ENCODE assay signal across 20 cellular contexts in genomic region chr3:194197396-194197960, GRCh38.
DNase-seq lines count a peak whose midpoint lies in the region; FAIRE-seq and TF ChIP-seq lines count a peak whose summit lies in the region.
"Had no signal": no experiment of that assay in that cellular context is flagged by ENCODE, and none has a peak within 500 bp of the region (broad histone marks: within the 10 kb centered on the region; RNA-seq: fewer than 3 reads in every experiment).

No MANE protein-coding gene starts in this region.

- intact Hi-C loops in left ventricle myocardium inferior (cut with micrococcal nuclease) (no loop called here), cardiac septum (cut with DNase I) (no loop called here), endothelial cell of umbilical vein (cut with micrococcal nuclease) (no loop called here)

- H3K4me1 ChIP-seq in left ventricle myocardium inferior (peaks cover 16% of the 10 kb centered on the region), endothelial cell of umbilical vein (ENCODE audit: control insufficient read depth, extremely low read depth, insufficient read depth, low read length) (peaks cover 4% of the 10 kb centered on the region), parathyroid adenoma (peaks cover 56% of the 10 kb centered on the region), hepatocyte (ENCODE audit: insufficient read depth) (peaks cover 16% of the 10 kb centered on the region)

- 86% methylated on average over 7 of the region's 7 CpGs for WGBS in hepatocyte (ENCODE audit: low lambda C conversion rate, missing lambda C conversion rate)

- H3K9me3 ChIP-seq in left ventricle myocardium inferior (replicated peaks), result no peaks in the 10 kb centered on the region
- H3K9me3 ChIP-seq in endothelial cell of umbilical vein (replicated peaks; ENCODE audit: control insufficient read depth, insufficient read depth, low read length), result no peaks in the 10 kb centered on the region
- H3K9me3 ChIP-seq in parathyroid adenoma (ENCODE audit: control insufficient read depth, low read length), result no peaks in the 10 kb centered on the region
- no peaks in the 10 kb centered on the region for H3K9me3 ChIP-seq in hepatocyte (ENCODE audit: low read depth)

- no peaks in the 10 kb centered on the region for H3K79me2 ChIP-seq in endothelial cell of umbilical vein (ENCODE audit: control insufficient read depth, insufficient read depth, low read length)
- H3K79me2 ChIP-seq in parathyroid adenoma, result no peaks in the 10 kb centered on the region
- H3K79me2 ChIP-seq in hepatocyte, result no peaks in the 10 kb centered on the region

- dilution Hi-C loops in endothelial cell of umbilical vein (cut with MboI; ENCODE audit: extremely low pct_ligation_motif_present, low sequenced_read_pairs), result no loop called here

- H3K27me3 ChIP-seq in left ventricle myocardium inferior (ENCODE audit: low read depth) (no peaks in the 10 kb centered on the region), endothelial cell of umbilical vein (ENCODE audit: control insufficient read depth in 2 of 2, insufficient read depth in 2 of 2, low read length in 2 of 2) (peaks cover 0 to 2% of the 10 kb centered on the region in 2 experiments), parathyroid adenoma (ENCODE audit: control insufficient read depth, insufficient read depth, low read length) (no peaks in the 10 kb centered on the region), hepatocyte (no peaks in the 10 kb centered on the region)

- no peak overlapping the region for H3K4me2 ChIP-seq in endothelial cell of umbilical vein (ENCODE audit: insufficient read depth, low read length)
- no peak overlapping the region for H3K4me2 ChIP-seq in parathyroid adenoma (ENCODE audit: low read length)
- no peak overlapping the region for H3K4me2 ChIP-seq in hepatocyte
- H3K4me2 ChIP-seq: KMS-11 had no signal

- H3K27ac ChIP-seq in left ventricle myocardium inferior (replicated peaks), result no peak overlapping the region
- no peak overlapping the region for H3K27ac ChIP-seq in endothelial cell of umbilical vein (ENCODE audit: insufficient read depth, low read depth, low read length)
- H3K27ac ChIP-seq in parathyroid adenoma, result no peak overlapping the region
- H3K27ac ChIP-seq in hepatocyte, result no peak overlapping the region
- H3K27ac ChIP-seq: KMS-11, RWPE1 had no signal

- peak; percentile 12 for FAIRE-seq in endothelial cell of umbilical vein (lab: Jason Lieb, UNC)
- FAIRE-seq: GM19239, HTR-8/SVneo had no signal

- H3K9ac ChIP-seq in endothelial cell of umbilical vein (replicated peaks; ENCODE audit: extremely low read depth, insufficient read depth, low read length), result no peak overlapping the region
- H3K9ac ChIP-seq in parathyroid adenoma, result no peak overlapping the region
- H3K9ac ChIP-seq: KMS-11 had no signal

- DNase-seq in left ventricle myocardium inferior (no peak), cardiac septum (ENCODE audit: low spot score) (no peak), endothelial cell of umbilical vein (ENCODE audit: low read depth, low spot score) (no peak), NCI-H526 (lab: John Stamatoyannopoulos, UW) (no peak), GM03348 (ENCODE audit: low spot score) (no peak), hepatocyte (ENCODE audit: low spot score) (no peak)
- DNase-seq: 8988T, ACHN, DND-41, IMR-90, MM.1S, NCI-H2029, NCI-H446 treated with DMSO at 0.1 percent for 48 hours, NCI-H526 treated with DMSO at 0.1 percent for 48 hours, SHP77 treated with DMSO at 0.1 percent for 48 hours had no signal

- H4K20me1 ChIP-seq in endothelial cell of umbilical vein (replicated peaks; ENCODE audit: control insufficient read depth, extremely low read depth, insufficient read depth, low read length) (no peaks in the 10 kb centered on the region), hepatocyte (ENCODE audit: insufficient read depth, poor library complexity, severe bottlenecking) (no peaks in the 10 kb centered on the region)

- H2AFZ ChIP-seq in endothelial cell of umbilical vein (ENCODE audit: low read depth, low read length) (no peak overlapping the region), parathyroid adenoma (peak overlapping the region; percentile 32), hepatocyte (no peak overlapping the region)

- peak; percentile 24 for TF ChIP-seq CTCF in left ventricle myocardium inferior (IDR thresholded peaks at IDR 0.05; ENCODE audit: borderline replicate concordance)
- no peak for TF ChIP-seq CTCF in endothelial cell of umbilical vein (IDR thresholded peaks at IDR 0.05; ENCODE audit: extremely low read depth in 1 of 2, insufficient read depth in 1 of 2, low read depth in 1 of 2, low read length in 2 of 2)
- TF ChIP-seq CTCF in parathyroid adenoma (IDR thresholded peaks at IDR 0.05), result peak; percentile 13
- no peak for TF ChIP-seq CTCF in hepatocyte (IDR thresholded peaks at IDR 0.05; ENCODE audit: poor library complexity)

- no peaks in the 10 kb centered on the region for H3K9me1 ChIP-seq in endothelial cell of umbilical vein (replicated peaks; ENCODE audit: control insufficient read depth, extremely low read depth, insufficient read depth, low read length)

- no TSS peak for BruUV-seq in endothelial cell of umbilical vein (replicated peaks; lab: Mats Ljungman, UMichigan)

- POLR2A ChIA-PET in endothelial cell of umbilical vein (lab: Charles Lee), result no interaction called here

- CTCF ChIA-PET in endothelial cell of umbilical vein (lab: Charles Lee), result no interaction called here

- no peaks in the 10 kb centered on the region for H3K36me3 ChIP-seq in left ventricle myocardium inferior
- no peaks in the 10 kb centered on the region for H3K36me3 ChIP-seq in endothelial cell of umbilical vein (ENCODE audit: control insufficient read depth in 2 of 2, extremely low read depth in 1 of 2, insufficient read depth in 2 of 2, low read length in 2 of 2)
- no peaks in the 10 kb centered on the region for H3K36me3 ChIP-seq in parathyroid adenoma (ENCODE audit: control insufficient read depth, insufficient read depth, low read length)
- H3K36me3 ChIP-seq in hepatocyte (replicated peaks; ENCODE audit: insufficient read depth, low read depth), result no peaks in the 10 kb centered on the region

- TF ChIP-seq POLR2A in endothelial cell of umbilical vein (IDR thresholded peaks at IDR 0.05; ENCODE audit: low read depth, low read length), result no peak

- H3K9me2 ChIP-seq in hepatocyte (replicated peaks; ENCODE audit: insufficient read depth), result no peaks in the 10 kb centered on the region

- H3K4me3 ChIP-seq in left ventricle myocardium inferior (no peak overlapping the region), endothelial cell of umbilical vein (replicated peaks in 1 of 3; ENCODE audit: insufficient read depth in 1 of 3, low read depth in 1 of 3, low read length in 3 of 3) (no peak overlapping the region), parathyroid adenoma (ENCODE audit: low read depth, low read length) (no peak overlapping the region), hepatocyte (no peak overlapping the region)

TF ChIP-seq in endothelial cell of umbilical vein, 7 proteins besides CTCF, POLR2A, EP300 and RAD21:
- TF ChIP-seq JUN (IDR thresholded peaks at IDR 0.05; ENCODE audit: borderline replicate concordance, insufficient read depth, insufficient read length, low read depth), result no peak
- no peak for TF ChIP-seq MAX (IDR thresholded peaks at IDR 0.05; ENCODE audit: insufficient read depth, insufficient read length)
- TF ChIP-seq EZH2 (IDR thresholded peaks at IDR 0.05; ENCODE audit: borderline replicate concordance, low read depth, low read length, severe bottlenecking), result no peak
- no peak for TF ChIP-seq POLR2AphosphoS5 (IDR thresholded peaks at IDR 0.05; ENCODE audit: insufficient read depth, low read depth, low read length)
- no peak for TF ChIP-seq FOS (IDR thresholded peaks at IDR 0.05; ENCODE audit: borderline replicate concordance, insufficient read depth, low read length)
- TF ChIP-seq GATA2 (IDR thresholded peaks at IDR 0.05; ENCODE audit: insufficient read depth, insufficient read length, low read depth, low read length), result no peak
- no peak for TF ChIP-seq MYC (IDR thresholded peaks at IDR 0.05; ENCODE audit: low read depth, low read length)
TF ChIP-seq in endothelial cell of umbilical vein: peak in this region for 0.

Comparison
In these comparisons a context has a peak if more than half of its experiments do, and no peak if none do; other contexts are left out.
1. CTCF ChIP-seq: peak in left ventricle myocardium inferior (single experiment) and parathyroid adenoma (single experiment); none in endothelial cell of umbilical vein (0 of 2) and hepatocyte (single experiment).